Comparison of ENCODE assay signal across 1 cellular context in the genomic region with DNA sequence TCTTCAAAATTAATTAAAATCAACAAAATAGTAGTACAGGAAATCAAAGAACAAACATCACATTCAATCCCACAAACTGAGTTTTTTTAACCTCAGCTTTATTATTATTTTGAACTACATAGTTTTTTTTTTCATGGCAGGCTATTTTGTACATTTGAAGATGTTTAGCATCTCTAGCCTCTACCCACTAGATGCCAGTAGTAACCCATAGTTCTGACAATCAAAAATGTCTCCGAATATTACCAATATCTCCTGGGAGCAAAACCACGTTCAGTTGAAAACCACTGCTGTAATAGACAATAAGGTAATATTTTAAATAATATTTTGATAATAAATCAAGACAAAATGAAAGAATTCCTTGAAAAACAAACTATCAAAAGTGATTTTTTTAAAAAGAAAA.
TF ChIP-seq lines count a peak whose summit lies in the region.

No MANE protein-coding gene starts in this region.

TF ChIP-seq in GM23338, 12 proteins besides CTCF, POLR2A, EP300 and RAD21:
- TF ChIP-seq, protein P1, sequence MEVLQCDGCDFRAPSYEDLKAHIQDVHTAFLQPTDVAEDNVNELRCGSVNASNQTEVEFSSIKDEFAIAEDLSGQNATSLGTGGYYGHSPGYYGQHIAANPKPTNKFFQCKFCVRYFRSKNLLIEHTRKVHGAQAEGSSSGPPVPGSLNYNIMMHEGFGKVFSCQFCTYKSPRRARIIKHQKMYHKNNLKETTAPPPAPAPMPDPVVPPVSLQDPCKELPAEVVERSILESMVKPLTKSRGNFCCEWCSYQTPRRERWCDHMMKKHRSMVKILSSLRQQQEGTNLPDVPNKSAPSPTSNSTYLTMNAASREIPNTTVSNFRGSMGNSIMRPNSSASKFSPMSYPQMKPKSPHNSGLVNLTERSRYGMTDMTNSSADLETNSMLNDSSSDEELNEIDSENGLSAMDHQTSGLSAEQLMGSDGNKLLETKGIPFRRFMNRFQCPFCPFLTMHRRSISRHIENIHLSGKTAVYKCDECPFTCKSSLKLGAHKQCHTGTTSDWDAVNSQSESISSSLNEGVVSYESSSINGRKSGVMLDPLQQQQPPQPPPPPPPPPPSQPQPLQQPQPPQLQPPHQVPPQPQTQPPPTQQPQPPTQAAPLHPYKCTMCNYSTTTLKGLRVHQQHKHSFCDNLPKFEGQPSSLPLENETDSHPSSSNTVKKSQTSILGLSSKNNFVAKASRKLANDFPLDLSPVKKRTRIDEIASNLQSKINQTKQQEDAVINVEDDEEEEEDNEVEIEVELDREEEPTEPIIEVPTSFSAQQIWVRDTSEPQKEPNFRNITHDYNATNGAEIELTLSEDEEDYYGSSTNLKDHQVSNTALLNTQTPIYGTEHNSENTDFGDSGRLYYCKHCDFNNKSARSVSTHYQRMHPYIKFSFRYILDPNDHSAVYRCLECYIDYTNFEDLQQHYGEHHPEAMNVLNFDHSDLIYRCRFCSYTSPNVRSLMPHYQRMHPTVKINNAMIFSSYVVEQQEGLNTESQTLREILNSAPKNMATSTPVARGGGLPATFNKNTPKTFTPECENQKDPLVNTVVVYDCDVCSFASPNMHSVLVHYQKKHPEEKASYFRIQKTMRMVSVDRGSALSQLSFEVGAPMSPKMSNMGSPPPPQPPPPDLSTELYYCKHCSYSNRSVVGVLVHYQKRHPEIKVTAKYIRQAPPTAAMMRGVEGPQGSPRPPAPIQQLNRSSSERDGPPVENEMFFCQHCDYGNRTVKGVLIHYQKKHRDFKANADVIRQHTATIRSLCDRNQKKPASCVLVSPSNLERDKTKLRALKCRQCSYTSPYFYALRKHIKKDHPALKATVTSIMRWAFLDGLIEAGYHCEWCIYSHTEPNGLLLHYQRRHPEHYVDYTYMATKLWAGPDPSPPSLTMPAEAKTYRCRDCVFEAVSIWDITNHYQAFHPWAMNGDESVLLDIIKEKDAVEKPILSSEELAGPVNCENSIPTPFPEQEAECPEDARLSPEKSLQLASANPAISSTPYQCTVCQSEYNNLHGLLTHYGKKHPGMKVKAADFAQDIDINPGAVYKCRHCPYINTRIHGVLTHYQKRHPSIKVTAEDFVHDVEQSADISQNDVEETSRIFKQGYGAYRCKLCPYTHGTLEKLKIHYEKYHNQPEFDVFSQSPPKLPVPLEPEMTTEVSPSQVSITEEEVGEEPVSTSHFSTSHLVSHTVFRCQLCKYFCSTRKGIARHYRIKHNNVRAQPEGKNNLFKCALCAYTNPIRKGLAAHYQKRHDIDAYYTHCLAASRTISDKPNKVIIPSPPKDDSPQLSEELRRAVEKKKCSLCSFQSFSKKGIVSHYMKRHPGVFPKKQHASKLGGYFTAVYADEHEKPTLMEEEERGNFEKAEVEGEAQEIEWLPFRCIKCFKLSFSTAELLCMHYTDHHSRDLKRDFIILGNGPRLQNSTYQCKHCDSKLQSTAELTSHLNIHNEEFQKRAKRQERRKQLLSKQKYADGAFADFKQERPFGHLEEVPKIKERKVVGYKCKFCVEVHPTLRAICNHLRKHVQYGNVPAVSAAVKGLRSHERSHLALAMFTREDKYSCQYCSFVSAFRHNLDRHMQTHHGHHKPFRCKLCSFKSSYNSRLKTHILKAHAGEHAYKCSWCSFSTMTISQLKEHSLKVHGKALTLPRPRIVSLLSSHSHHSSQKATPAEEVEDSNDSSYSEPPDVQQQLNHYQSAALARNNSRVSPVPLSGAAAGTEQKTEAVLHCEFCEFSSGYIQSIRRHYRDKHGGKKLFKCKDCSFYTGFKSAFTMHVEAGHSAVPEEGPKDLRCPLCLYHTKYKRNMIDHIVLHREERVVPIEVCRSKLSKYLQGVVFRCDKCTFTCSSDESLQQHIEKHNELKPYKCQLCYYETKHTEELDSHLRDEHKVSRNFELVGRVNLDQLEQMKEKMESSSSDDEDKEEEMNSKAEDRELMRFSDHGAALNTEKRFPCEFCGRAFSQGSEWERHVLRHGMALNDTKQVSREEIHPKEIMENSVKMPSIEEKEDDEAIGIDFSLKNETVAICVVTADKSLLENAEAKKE (CRISPR knock-in tag; IDR thresholded peaks at IDR 0.05): no peak
- TF ChIP-seq POLR2AphosphoS5 (IDR thresholded peaks at IDR 0.05; ENCODE audit: low read depth) (no peak), ZNF114 (CRISPR knock-in tag; IDR thresholded peaks at IDR 0.05) (no peak), EZH2phosphoT487 (IDR thresholded peaks at IDR 0.05; ENCODE audit: unreplicated experiment) (no peak)
TF ChIP-seq in GM23338: peak in this region for 0.
